ENCODE assay signal across 1 cellular context in genomic region chr17:78883533-78884131, GRCh38.
TF ChIP-seq lines count a peak whose summit lies in the region.

No MANE protein-coding gene starts in this region.

TF ChIP-seq in SK-N-SH treated with all-trans-retinoic acid at 6 μM for 48 hours, 23 proteins besides CTCF, POLR2A, EP300 and RAD21 (continued from another document):
- TF ChIP-seq ZNF8 (CRISPR knock-in tag; IDR thresholded peaks at IDR 0.05) (no peak; the same call in 1 of the 2 replicates), ZNF70 (CRISPR knock-in tag; IDR thresholded peaks at IDR 0.05) (0 out of 2 replicates have a peak, but pooled peaks have one; percentile 26)
TF ChIP-seq in SK-N-SH treated with all-trans-retinoic acid at 6 μM for 48 hours: peak in this region for 4.
